ENCODE assay signal across 22 cellular contexts in the genomic region with DNA sequence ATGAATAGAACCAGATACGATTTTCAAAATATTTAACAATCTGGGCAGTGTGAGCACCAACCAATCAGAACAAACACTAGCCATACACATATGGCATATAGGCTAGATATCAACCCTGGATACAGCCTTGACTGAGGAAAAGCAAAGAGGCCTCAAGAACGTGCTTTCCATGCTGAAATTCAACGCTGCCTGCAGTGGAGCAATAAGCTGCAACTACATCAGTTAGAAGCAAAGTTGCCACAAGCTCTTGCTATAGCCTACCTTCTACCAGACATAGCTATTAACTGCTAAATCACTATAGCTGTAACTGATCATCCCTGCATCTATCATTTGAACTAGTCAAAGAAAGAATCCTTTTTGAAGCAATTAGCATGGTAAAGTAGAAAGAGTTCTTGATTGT. TPM values are rescaled to one million over a fixed set of nuclear protein-coding genes. Genes with fewer than 3 reads are reported as not detected.
DNase-seq lines count a peak whose midpoint lies in the region; ATAC-seq, FAIRE-seq and TF ChIP-seq lines count a peak whose summit lies in the region.
"Had no signal": no experiment of that assay in that cellular context is flagged by ENCODE, and none has a peak within 500 bp of the region (broad histone marks: within the 10 kb centered on the region; RNA-seq: fewer than 3 reads in every experiment).

No MANE protein-coding gene starts in this region.

- no peak for DNase-seq in GM12891 (ENCODE audit: insufficient read length, low spot score)
- DNase-seq in SK-N-MC (ENCODE audit: low read depth, low spot score): no peak
- DNase-seq in fibroblast of peridontal ligament (ENCODE audit: extremely low read depth): peak; percentile 40
- no peak for DNase-seq in NCI-H748 treated with DMSO at 0.1 percent for 48 hours (lab: John Stamatoyannopoulos, UW)
- DNase-seq in NCI-H345 (lab: John Stamatoyannopoulos, UW): no peak
- DNase-seq in T-helper 9 cell: no peak
- DNase-seq: CD4-positive, CD25-positive, alpha-beta regulatory T cell; DMS153; HFFc6; KG1; NCI-H1105; NCI-H146; NCI-H2029; NCI-H2227 treated with DMSO at 0.1 percent for 48 hours; NCI-H510A treated with DMSO at 0.1 percent for 48 hours; NCI-H774 had no signal

- H3K9ac ChIP-seq in SK-N-MC (ENCODE audit: insufficient read length): no peak overlapping the region

- peak; percentile 41 for FAIRE-seq in GM12891 (lab: Jason Lieb, UNC)
- FAIRE-seq: A549, H54, RCC 7860 had no signal

- no peak for TF ChIP-seq POLR2A in GM12891 (IDR thresholded peaks at IDR 0.05; ENCODE audit: low read depth, low read length)

- H3K27ac ChIP-seq in SK-N-MC (peak overlapping the region; percentile 29; the same call in 1 of the 2 replicates), neutrophil (peak overlapping the region; percentile 34)
- H3K27ac ChIP-seq: A549, SJSA1 had no signal

- peaks cover 22 to 69% of the 10 kb centered on the region in 2 experiments for H3K4me1 ChIP-seq in neutrophil (ENCODE audit: control insufficient read depth in 1 of 2, insufficient read depth in 1 of 2, low read depth in 1 of 2, low read length in 1 of 2)
- H3K4me1 ChIP-seq: SJSA1 had no signal

- no peak for ATAC-seq in HG03342 (IDR thresholded peaks at IDR 0.05; ENCODE audit: unreplicated experiment)
- ATAC-seq: A549 had no signal

- H3K9me3 ChIP-seq in SK-N-MC (ENCODE audit: low read depth, low read length) (no peaks in the 10 kb centered on the region), neutrophil (no peaks in the 10 kb centered on the region)
- H3K9me3 ChIP-seq: A549, SJSA1 had no signal

- no peak for TF ChIP-seq CTCF in neutrophil (IDR thresholded peaks at IDR 0.05)

- H3K36me3 ChIP-seq in SK-N-MC (ENCODE audit: insufficient read depth, low read length): no peaks in the 10 kb centered on the region
- H3K36me3 ChIP-seq in neutrophil: no peaks in the 10 kb centered on the region
- H3K36me3 ChIP-seq: SJSA1 had no signal

- no peaks in the 10 kb centered on the region for H3K27me3 ChIP-seq in neutrophil
- H3K27me3 ChIP-seq: SJSA1 had no signal

- H3K4me3 ChIP-seq in SK-N-MC: no peak overlapping the region
- no peak overlapping the region for H3K4me3 ChIP-seq in neutrophil (ENCODE audit: low read depth in 1 of 2, low read length in 1 of 2)
- H3K4me3 ChIP-seq: A549, SJSA1 had no signal

TF ChIP-seq in GM12891, 5 proteins besides CTCF, POLR2A, EP300 and RAD21:
- TF ChIP-seq PAX5 (IDR thresholded peaks at IDR 0.05; ENCODE audit: insufficient read depth, low read length, severe bottlenecking) (no peak), POU2F2 (IDR thresholded peaks at IDR 0.05; ENCODE audit: low read depth, low read length) (no peak), TAF1 (IDR thresholded peaks at IDR 0.05; ENCODE audit: low read depth, low read length) (no peak), POLR2AphosphoS5 (IDR thresholded peaks at IDR 0.05; ENCODE audit: low read depth, low read length) (no peak), SPI1 (IDR thresholded peaks at IDR 0.05; ENCODE audit: low read depth, low read length) (no peak)

RNA-seq across cellular contexts. Expression of a gene that starts 42.5 kb away (rescaled TPM):
- polyA plus RNA-seq in GM12891 (2012; ENCODE audit: low read depth, missing spikeins): 59.1 TPM
